Comparison of ENCODE assay signal across 8 cellular contexts in the genomic region with DNA sequence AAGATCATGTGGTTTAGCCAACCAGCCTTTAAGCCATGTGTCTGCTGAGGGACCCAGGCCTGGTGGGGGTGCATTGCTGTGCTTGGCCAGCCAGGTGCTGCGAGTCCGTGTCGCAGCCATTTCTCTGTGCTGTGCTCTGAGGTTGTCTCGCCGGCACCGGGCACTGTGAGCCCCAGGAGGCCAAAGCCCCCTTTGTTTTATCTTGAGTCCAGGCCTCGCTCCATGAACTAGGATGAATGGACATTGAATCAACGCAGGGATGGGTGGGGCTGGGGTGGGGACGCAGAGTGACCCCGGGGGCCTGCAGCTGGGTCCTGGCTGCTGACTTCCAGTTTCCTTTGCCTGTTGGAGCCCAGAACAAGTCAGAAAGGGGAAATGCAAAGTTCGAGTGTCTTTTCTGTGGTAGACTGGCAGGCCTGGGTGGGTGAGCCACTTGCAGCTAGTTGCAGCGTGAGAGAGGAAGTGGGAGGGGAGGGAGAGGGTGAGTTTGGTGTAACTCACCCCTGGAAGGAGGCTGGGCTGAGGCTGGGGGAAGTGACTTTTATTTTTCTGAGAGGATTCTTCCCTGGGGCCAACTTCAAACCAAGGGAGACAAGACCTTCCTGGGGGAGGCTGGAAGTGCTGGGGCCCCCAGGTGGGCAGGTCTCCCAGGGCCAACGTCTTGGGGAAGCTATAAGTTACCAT.
A peak's percentile ranks its signal among the peaks of the same experiment; 100 is the strongest.
DNase-seq lines count a peak whose midpoint lies in the region; ATAC-seq, FAIRE-seq and TF ChIP-seq lines count a peak whose summit lies in the region.

No MANE protein-coding gene starts in this region.

- ATAC-seq in HG02642 (IDR thresholded peaks at IDR 0.05; ENCODE audit: poor library complexity, unreplicated experiment), result peak; percentile 63
- peak; percentile 81 for ATAC-seq in activated T-helper 17 cell treated with anti-CD3 and anti-CD28 coated beads, Interleukin-2, amount 50 U/mL, for 72 hours (replicated peaks)
- ATAC-seq in heart left ventricle, result peak; percentile 59 to 84 (median 77)

- no peaks in the 10 kb centered on the region for H4K20me1 ChIP-seq in OCI-LY3 (ENCODE audit: insufficient read depth, low read length)

- no peaks in the 10 kb centered on the region for H3K27me3 Mint-ChIP-seq in activated T-helper 17 cell treated with anti-CD3 and anti-CD28 coated beads, Interleukin-2, amount 50 U/mL, for 72 hours

- intact Hi-C loops in heart left ventricle (cut with DNase I) (no loop called here), spleen (cut with DNase I; ENCODE audit: low total_unique reads) (no loop called here), lower leg skin (cut with DNase I; ENCODE audit: low total_unique reads) (no loop called here)

- H3K4me1 Mint-ChIP-seq in activated T-helper 17 cell treated with anti-CD3 and anti-CD28 coated beads, Interleukin-2, amount 50 U/mL, for 72 hours, result peaks cover 60% of the 10 kb centered on the region

- no peaks in the 10 kb centered on the region for H3K9me3 Mint-ChIP-seq in activated T-helper 17 cell treated with anti-CD3 and anti-CD28 coated beads, Interleukin-2, amount 50 U/mL, for 72 hours

- peak; percentile 84 for DNase-seq in GM12891 (ENCODE audit: insufficient read length, low spot score)
- DNase-seq in heart left ventricle, result peak in 4 of 5 donors; percentile 70 to 81 (median 78)
- DNase-seq in spleen, result peak; percentile 94
- no peak for DNase-seq in DMS79 treated with DMSO at 0.1 percent for 48 hours (lab: John Stamatoyannopoulos, UW)
- DNase-seq in lower leg skin (ENCODE audit: low spot score in 2 of 2), result no peak

- peak overlapping the region; percentile 90 for H3K4me3 Mint-ChIP-seq in activated T-helper 17 cell treated with anti-CD3 and anti-CD28 coated beads, Interleukin-2, amount 50 U/mL, for 72 hours

- H3K27ac ChIP-seq in OCI-LY3 (ENCODE audit: low read length) (peak overlapping the region; percentile 88), heart left ventricle (peak overlapping the region in 11 of 12 donors; percentile 36 to 91 (median 62)), spleen (peak overlapping the region; percentile 66 to 97 (median 94))

- no peak overlapping the region for H2AFZ ChIP-seq in OCI-LY3 (ENCODE audit: low read depth, low read length)

- H3K4me3 ChIP-seq in OCI-LY3 (ENCODE audit: low read length) (peak overlapping the region; percentile 61), heart left ventricle (peak overlapping the region in 1 of 12 donors; percentile 27), spleen (peak overlapping the region in 5 of 8 donors; percentile 6 to 60 (median 22)), lower leg skin (ENCODE audit: low read depth, poor library complexity, severe bottlenecking) (no peak overlapping the region)

- no peaks in the 10 kb centered on the region; the same call in 1 of the 2 replicates for H3K9me3 ChIP-seq in OCI-LY3 (ENCODE audit: insufficient read depth, low read length)
- H3K9me3 ChIP-seq in heart left ventricle, result no peaks in the 10 kb centered on the region
- H3K9me3 ChIP-seq in spleen, result no peaks in the 10 kb centered on the region

- H3K79me2 ChIP-seq in OCI-LY3 (ENCODE audit: low read length), result peaks cover 22% of the 10 kb centered on the region

- TF ChIP-seq CTCF in OCI-LY3 (IDR thresholded peaks at IDR 0.05; ENCODE audit: low read depth, low read length), result no peak
- TF ChIP-seq CTCF in heart left ventricle (IDR thresholded peaks at IDR 0.05), result no peak
- peak in 1 of 11 experiments; percentile 25 for TF ChIP-seq CTCF in spleen (IDR thresholded peaks at IDR 0.05 in 8 of 11, conservative IDR thresholded peaks at IDR 0.05 in 3 of 11)
- no peak for TF ChIP-seq CTCF in lower leg skin (IDR thresholded peaks at IDR 0.05)

- TF ChIP-seq POLR2A in GM12891 (IDR thresholded peaks at IDR 0.05; ENCODE audit: low read depth, low read length), result no peak
- no peak for TF ChIP-seq POLR2A in heart left ventricle (IDR thresholded peaks at IDR 0.05)
- no peak for TF ChIP-seq POLR2A in spleen (IDR thresholded peaks at IDR 0.05)
- no peak for TF ChIP-seq POLR2A in lower leg skin (IDR thresholded peaks at IDR 0.05)

- peaks cover 95% of the 10 kb centered on the region for H3K36me3 Mint-ChIP-seq in activated T-helper 17 cell treated with anti-CD3 and anti-CD28 coated beads, Interleukin-2, amount 50 U/mL, for 72 hours (ENCODE audit: low read depth)

- WGBS in heart left ventricle, 4 donors, result 34 to 47% (median 41%) methylated on average over 12 to 13 of the region's 13 CpGs
- 1 to 9% (median 7%) methylated on average over 12 to 13 of the region's 13 CpGs for WGBS in spleen, 5 donors
- WGBS in lower leg skin, 2 donors, result 43 to 46% methylated on average over 12 to 13 of the region's 13 CpGs

- peak; percentile 92 for FAIRE-seq in GM12891 (lab: Jason Lieb, UNC)

- H3K9ac ChIP-seq in OCI-LY3 (ENCODE audit: low read length), result peak overlapping the region; percentile 51

- peak overlapping the region; percentile 71 for H3K4me2 ChIP-seq in OCI-LY3 (ENCODE audit: low read length)

- H3K27ac Mint-ChIP-seq in activated T-helper 17 cell treated with anti-CD3 and anti-CD28 coated beads, Interleukin-2, amount 50 U/mL, for 72 hours, result peak overlapping the region; percentile 81

- H3K27me3 ChIP-seq in OCI-LY3 (ENCODE audit: low read depth, low read length), result no peaks in the 10 kb centered on the region
- H3K27me3 ChIP-seq in heart left ventricle, result no peaks in the 10 kb centered on the region
- no peaks in the 10 kb centered on the region for H3K27me3 ChIP-seq in spleen (replicated peaks in 1 of 7)

- H3K36me3 ChIP-seq in OCI-LY3 (replicated peaks; ENCODE audit: low read depth, low read length) (peaks cover 3% of the 10 kb centered on the region), heart left ventricle (no peaks in the 10 kb centered on the region), spleen (peaks cover 0 to 43% (median 0%) of the 10 kb centered on the region in 6 donors)

- H3K4me1 ChIP-seq in OCI-LY3 (ENCODE audit: low read length), result peaks cover 49% of the 10 kb centered on the region
- H3K4me1 ChIP-seq in heart left ventricle, result peaks cover 9 to 93% (median 68%) of the 10 kb centered on the region in 12 donors
- peaks cover 80 to 100% (median 96%) of the 10 kb centered on the region in 6 donors for H3K4me1 ChIP-seq in spleen

TF ChIP-seq in GM12891, 5 proteins besides CTCF, POLR2A, EP300 and RAD21:
- peak; percentile 66; the same call in 1 of the 2 replicates for TF ChIP-seq POU2F2 (IDR thresholded peaks at IDR 0.05; ENCODE audit: low read depth, low read length)
- no peak for TF ChIP-seq PAX5 (IDR thresholded peaks at IDR 0.05; ENCODE audit: insufficient read depth, low read length, severe bottlenecking)
- peak; percentile 97 for TF ChIP-seq SPI1 (IDR thresholded peaks at IDR 0.05; ENCODE audit: low read depth, low read length)
- TF ChIP-seq TAF1 (IDR thresholded peaks at IDR 0.05; ENCODE audit: low read depth, low read length), result no peak
- TF ChIP-seq POLR2AphosphoS5 (IDR thresholded peaks at IDR 0.05; ENCODE audit: low read depth, low read length), result no peak

Comparison
In these comparisons a context has a peak if more than half of its experiments do, and no peak if none do; other contexts are left out.
1. DNase-seq: peak in GM12891 (single experiment), heart left ventricle (4 of 5) and spleen (single experiment); none in DMS79 treated with DMSO at 0.1 percent for 48 hours (single experiment) and lower leg skin (0 of 2).
2. Peak in every context shown above with its lines, with median percentiles within 50 percentile points of each other: ATAC-seq and H3K27ac ChIP-seq.